9 cellular contexts compared by ENCODE assay signal in the genomic region with DNA sequence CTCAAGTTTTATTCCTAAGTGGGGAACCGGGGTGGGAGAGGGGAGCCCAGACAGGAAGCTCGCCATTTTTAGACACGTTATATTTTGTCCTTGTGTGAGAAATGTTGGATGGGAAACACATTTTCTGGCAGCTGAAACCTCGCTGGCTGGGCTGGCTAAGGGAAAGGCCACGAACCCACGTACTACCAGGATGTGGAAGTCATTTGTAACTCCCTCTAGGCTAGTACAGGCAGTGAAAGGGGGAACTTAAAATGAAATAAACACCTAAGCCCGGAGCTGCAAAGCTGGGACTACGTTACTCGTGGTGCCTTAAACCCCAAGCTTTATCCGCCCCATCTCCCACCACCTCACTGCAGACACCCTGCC. TPM values are rescaled to one million over a fixed set of nuclear protein-coding genes. Genes with fewer than 3 reads are reported as not detected.
DNase-seq lines count a peak whose midpoint lies in the region; ATAC-seq and TF ChIP-seq lines count a peak whose summit lies in the region.
"Had no signal": no experiment of that assay in that cellular context is flagged by ENCODE, and none has a peak within 500 bp of the region (broad histone marks: within the 10 kb centered on the region; RNA-seq: fewer than 3 reads in every experiment).

No MANE protein-coding gene starts in this region.

- H3K36me3 Mint-ChIP-seq in memory B cell (no peaks in the 10 kb centered on the region), type B pancreatic cell (no peaks in the 10 kb centered on the region)

- H3K4me3 ChIP-seq in coronary artery, result peak overlapping the region; percentile 67
- H3K4me3 ChIP-seq: BLaER1 treated with 17β-estradiol and CSF1 and Interleukin-3, amounts not matched to agents 10 nM and 100 nM had no signal

- H3K9me3 Mint-ChIP-seq in memory B cell, result no peaks in the 10 kb centered on the region
- peaks cover 7% of the 10 kb centered on the region for H3K9me3 Mint-ChIP-seq in type B pancreatic cell

- peaks cover 16% of the 10 kb centered on the region for H3K27me3 Mint-ChIP-seq in memory B cell
- H3K27me3 Mint-ChIP-seq in type B pancreatic cell, result peaks cover 94% of the 10 kb centered on the region

- H3K4me1 Mint-ChIP-seq in memory B cell, result no peaks in the 10 kb centered on the region
- peaks cover 16% of the 10 kb centered on the region for H3K4me1 Mint-ChIP-seq in type B pancreatic cell (ENCODE audit: unreplicated experiment)

- DNase-seq in SKM-1 treated with dmso at 0.1 percent for 144 hours (lab: John Stamatoyannopoulos, UW; ENCODE audit: unreplicated experiment) (peak; percentile 51), SKM-1 (lab: John Stamatoyannopoulos, UW; ENCODE audit: unreplicated experiment) (no peak), coronary artery (ENCODE audit: low spot score) (no peak), memory B cell (ENCODE audit: low spot score in 2 of 2) (no peak), type B pancreatic cell (ENCODE audit: extremely low spot score, unreplicated experiment) (no peak), SIG-M5 treated with dmso at 0.1 percent for 504 hours (lab: John Stamatoyannopoulos, UW; ENCODE audit: unreplicated experiment) (no peak), dedifferentiated amniotic fluid mesenchymal stem cell (ENCODE audit: extremely low spot score) (no peak), NCI-H446 treated with DMSO at 0.1 percent for 48 hours (lab: John Stamatoyannopoulos, UW) (no peak)

- H3K27ac Mint-ChIP-seq in memory B cell, result no peak overlapping the region
- H3K27ac Mint-ChIP-seq in type B pancreatic cell, result no peak overlapping the region

- ATAC-seq in memory B cell (ENCODE audit: low read depth), result peak; percentile 45

- H3K27ac ChIP-seq in coronary artery, result no peak overlapping the region
- H3K27ac ChIP-seq: BLaER1 treated with 17β-estradiol and CSF1 and Interleukin-3, amounts not matched to agents 10 nM and 100 nM had no signal

- peak overlapping the region; percentile 47 for H3K4me3 Mint-ChIP-seq in memory B cell
- peak overlapping the region; percentile 78 for H3K4me3 Mint-ChIP-seq in type B pancreatic cell

- TF ChIP-seq CTCF in coronary artery (IDR thresholded peaks at IDR 0.05), result no peak
- TF ChIP-seq CTCF in type B pancreatic cell (conservative IDR thresholded peaks at IDR 0.05), result no peak

RNA-seq across cellular contexts. Expression of gene TMEM174, which starts 42.5 kb away (rescaled TPM):
- not detected in 2 replicates for total RNA-seq in type B pancreatic cell (ENCODE audit: low replicate concordance)
